ENCODE assay signal across 16 cellular contexts in the genomic region with DNA sequence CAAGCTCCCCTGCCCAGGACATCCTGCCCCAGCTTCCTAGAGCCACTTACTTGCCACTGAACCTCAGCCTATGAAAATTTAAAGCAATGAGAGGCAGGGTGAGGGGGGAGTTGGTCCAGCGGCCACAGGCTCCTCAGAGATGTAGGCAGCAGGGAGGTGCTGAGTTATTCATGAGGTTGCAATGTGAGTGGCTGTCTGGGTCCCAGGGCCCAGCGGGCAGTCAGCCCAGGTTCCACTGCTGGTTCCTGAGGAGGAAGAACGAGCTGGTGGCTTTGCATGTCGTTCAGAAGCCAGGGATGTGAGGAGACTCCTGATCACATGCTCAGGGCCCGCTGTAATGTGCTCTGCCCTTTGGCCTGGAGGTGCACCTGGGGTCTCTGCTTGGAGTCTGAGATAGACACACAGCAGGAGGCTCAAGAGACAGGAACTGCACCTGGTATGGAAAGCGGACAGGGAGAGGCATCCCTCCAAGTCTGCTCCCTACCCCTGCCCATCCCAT. TPM values are rescaled to one million over a fixed set of nuclear protein-coding genes. Genes with fewer than 3 reads are reported as not detected.
"Had no signal": no experiment of that assay in that cellular context is flagged by ENCODE, and none has a peak within 500 bp of the region (broad histone marks: within the 10 kb centered on the region; RNA-seq: fewer than 3 reads in every experiment).

A gene (minus strand): TSS at position 51 of the 499 bp plus-strand sequence. CDS start 432 bp downstream, outside the sequence.

- H3K36me3 ChIP-seq: ascending aorta, right atrium auricular region, transverse colon had no signal

- H3K27ac ChIP-seq: ascending aorta, right atrium auricular region, skin epidermis, transverse colon had no signal

- H3K4me1 ChIP-seq: ascending aorta, right atrium auricular region had no signal

- H3K9me3 ChIP-seq: ascending aorta, right atrium auricular region, transverse colon had no signal

- H3K27me3 ChIP-seq: ascending aorta, right atrium auricular region had no signal

- H3K4me3 ChIP-seq: ascending aorta, right atrium auricular region, skin epidermis, transverse colon had no signal

- H3K9me3 Mint-ChIP-seq: activated T-cell treated with anti-CD3 and anti-CD28 coated beads, Interleukin-2, amount 50 U/mL, for 4 hours had no signal

- H3K4me3 Mint-ChIP-seq: activated T-cell treated with anti-CD3 and anti-CD28 coated beads, Interleukin-2, amount 50 U/mL, for 4 hours had no signal

- DNase-seq: activated CD4-positive, alpha-beta T cell treated with anti-CD3 and anti-CD28 coated beads, Interleukin-2, amount 50 U/mL, for 48 hours; activated gamma-delta T cell; activated T-cell treated with anti-CD3 and anti-CD28 coated beads, Interleukin-2, amount 50 U/mL, for 4 hours; islet precursor cell; stimulated activated CD4-positive, alpha-beta T cell treated with anti-CD3 and anti-CD28 coated beads, Interleukin-15, amount 100 ng/mL, for 24 hours; stimulated activated CD4-positive, alpha-beta T cell treated with anti-CD3 and anti-CD28 coated beads, Interleukin-4, amount 100 ng/mL, for 1 hour; stimulated activated naive CD4-positive, alpha-beta T cell; T-helper 1 cell had no signal

- ATAC-seq: activated T-cell treated with anti-CD3 and anti-CD28 coated beads, Interleukin-2, amount 50 U/mL, for 4 hours; esophagus mucosa; left lobe of liver; SK-N-SH treated with all-trans-retinoic acid at 6 μM for 48 hours had no signal

RNA-seq across cellular contexts. Expression of the gene that starts here (rescaled TPM):
- total RNA-seq: activated T-cell treated with anti-CD3 and anti-CD28 coated beads, Interleukin-2, amount 50 U/mL, for 4 hours; ascending aorta; esophagus mucosa; left lobe of liver; lung microvascular endothelial cell; right atrium auricular region; transverse colon had no signal
